8 cellular contexts compared by ENCODE assay signal in genomic region chr1:41362357-41362721, GRCh38. TPM values are rescaled to one million over a fixed set of nuclear protein-coding genes. Genes with fewer than 3 reads are reported as not detected.
DNase-seq lines count a peak whose midpoint lies in the region; ATAC-seq and TF ChIP-seq lines count a peak whose summit lies in the region.

No MANE protein-coding gene starts in this region.

- TF ChIP-seq CTCF in transverse colon (IDR thresholded peaks at IDR 0.05), result no peak

- no peak overlapping the region for H3K9ac ChIP-seq in muscle layer of colon (ENCODE audit: low read length)

- no peak for TF ChIP-seq EP300 in transverse colon (IDR thresholded peaks at IDR 0.05; ENCODE audit: low read depth)

- H3K36me3 Mint-ChIP-seq in activated naive CD8-positive, alpha-beta T cell, result no peaks in the 10 kb centered on the region
- no peaks in the 10 kb centered on the region for H3K36me3 Mint-ChIP-seq in activated naive CD8-positive, alpha-beta T cell treated with anti-CD3 and anti-CD28 coated beads, Interleukin-2, amount 50 U/mL, for 24 hours (ENCODE audit: low read depth)
- no peaks in the 10 kb centered on the region for H3K36me3 Mint-ChIP-seq in activated naive CD8-positive, alpha-beta T cell treated with anti-CD3 and anti-CD28 coated beads, Interleukin-2, amount 10 ng/mL, durations not matched to agents 7 days and 5 days

- no peak for DNase-seq in activated naive CD8-positive, alpha-beta T cell treated with anti-CD3 and anti-CD28 coated beads, Interleukin-2, amount 50 U/mL, for 24 hours
- DNase-seq in activated naive CD8-positive, alpha-beta T cell treated with anti-CD3 and anti-CD28 coated beads, Interleukin-2, amount 10 ng/mL, durations not matched to agents 7 days and 5 days, result no peak
- DNase-seq in transverse colon (no peak), RPMI8226 (no peak)

- H3K27me3 ChIP-seq in muscle layer of colon (ENCODE audit: control insufficient read depth in 1 of 2, insufficient read depth in 2 of 2, low read length in 2 of 2) (peaks cover 0 to 5% of the 10 kb centered on the region in 2 donors), transverse colon (peaks cover 36% of the 10 kb centered on the region)

- ATAC-seq in activated naive CD8-positive, alpha-beta T cell treated with anti-CD3 and anti-CD28 coated beads, Interleukin-2, amount 50 U/mL, for 24 hours, result no peak
- no peak for ATAC-seq in activated naive CD8-positive, alpha-beta T cell treated with anti-CD3 and anti-CD28 coated beads, Interleukin-2, amount 10 ng/mL, durations not matched to agents 7 days and 5 days (ENCODE audit: low read depth)
- ATAC-seq in HG02678 (IDR thresholded peaks at IDR 0.05; ENCODE audit: unreplicated experiment) (no peak), GM19035 (IDR thresholded peaks at IDR 0.05; ENCODE audit: unreplicated experiment) (no peak)

- no peaks in the 10 kb centered on the region for H3K9me3 Mint-ChIP-seq in activated naive CD8-positive, alpha-beta T cell (ENCODE audit: low read depth)
- H3K9me3 Mint-ChIP-seq in activated naive CD8-positive, alpha-beta T cell treated with anti-CD3 and anti-CD28 coated beads, Interleukin-2, amount 50 U/mL, for 24 hours, result no peaks in the 10 kb centered on the region
- H3K9me3 Mint-ChIP-seq in activated naive CD8-positive, alpha-beta T cell treated with anti-CD3 and anti-CD28 coated beads, Interleukin-2, amount 10 ng/mL, durations not matched to agents 7 days and 5 days, result no peaks in the 10 kb centered on the region

- H3K4me3 ChIP-seq in muscle layer of colon (ENCODE audit: low read depth in 1 of 2, low read length in 2 of 2) (peak overlapping the region; percentile 47 to 59), transverse colon (peak overlapping the region in 3 of 4 donors; percentile 40 to 67 (median 64))

- peak overlapping the region; percentile 64 for H3K4me3 Mint-ChIP-seq in activated naive CD8-positive, alpha-beta T cell
- no peak overlapping the region for H3K4me3 Mint-ChIP-seq in activated naive CD8-positive, alpha-beta T cell treated with anti-CD3 and anti-CD28 coated beads, Interleukin-2, amount 50 U/mL, for 24 hours
- H3K4me3 Mint-ChIP-seq in activated naive CD8-positive, alpha-beta T cell treated with anti-CD3 and anti-CD28 coated beads, Interleukin-2, amount 10 ng/mL, durations not matched to agents 7 days and 5 days, result peak overlapping the region; percentile 47

- H3K4me1 ChIP-seq in muscle layer of colon (ENCODE audit: insufficient read depth, low read length) (peaks cover 65% of the 10 kb centered on the region), transverse colon (peaks cover 35 to 65% (median 56%) of the 10 kb centered on the region in 4 donors)

- H3K36me3 ChIP-seq in muscle layer of colon (ENCODE audit: insufficient read depth, low read length) (no peaks in the 10 kb centered on the region), transverse colon (no peaks in the 10 kb centered on the region)

- WGBS in transverse colon (ENCODE audit: low coverage in 1 of 2), 2 donors, result 21% methylated on average over 9 of the region's 20 CpGs; no CpG with 5 or more reads in 1 of the 2 donors

- intact Hi-C loops in transverse colon (cut with DNase I; ENCODE audit: low total_unique reads), result no loop called here

- H3K9me3 ChIP-seq in muscle layer of colon (ENCODE audit: low read length), result no peaks in the 10 kb centered on the region
- no peaks in the 10 kb centered on the region for H3K9me3 ChIP-seq in transverse colon

- H3K27ac ChIP-seq in muscle layer of colon (ENCODE audit: low read depth, low read length), result peak overlapping the region; percentile 8
- no peak overlapping the region for H3K27ac ChIP-seq in transverse colon

- H3K27me3 Mint-ChIP-seq in activated naive CD8-positive, alpha-beta T cell, result peaks cover 6% of the 10 kb centered on the region
- peaks cover 40% of the 10 kb centered on the region for H3K27me3 Mint-ChIP-seq in activated naive CD8-positive, alpha-beta T cell treated with anti-CD3 and anti-CD28 coated beads, Interleukin-2, amount 50 U/mL, for 24 hours
- H3K27me3 Mint-ChIP-seq in activated naive CD8-positive, alpha-beta T cell treated with anti-CD3 and anti-CD28 coated beads, Interleukin-2, amount 10 ng/mL, durations not matched to agents 7 days and 5 days, result peaks cover 50% of the 10 kb centered on the region

- TF ChIP-seq POLR2A in transverse colon (IDR thresholded peaks at IDR 0.05), result no peak

- POLR2A ChIA-PET in activated naive CD8-positive, alpha-beta T cell treated with anti-CD3 and anti-CD28 coated beads, Interleukin-2, amount 10 ng/mL, durations not matched to agents 7 days and 5 days (lab: Charles Lee), result interaction anchor here (2.4 kb wide), 1 partner anchor 8 kb away, joined by 7 read pairs; no protein-coding TSS in a partner anchor

- in situ Hi-C loops in transverse colon (cut with MboI; ENCODE audit: low pct_ligation_motif_present in 1 of 4, low pct_unique_long_range_greater_than_20kb in 1 of 4, low sequenced_read_pairs in 3 of 4), result no loop called here

- peaks cover 24% of the 10 kb centered on the region for H3K4me1 Mint-ChIP-seq in activated naive CD8-positive, alpha-beta T cell (ENCODE audit: low read depth)
- peaks cover 15% of the 10 kb centered on the region for H3K4me1 Mint-ChIP-seq in activated naive CD8-positive, alpha-beta T cell treated with anti-CD3 and anti-CD28 coated beads, Interleukin-2, amount 50 U/mL, for 24 hours
- H3K4me1 Mint-ChIP-seq in activated naive CD8-positive, alpha-beta T cell treated with anti-CD3 and anti-CD28 coated beads, Interleukin-2, amount 10 ng/mL, durations not matched to agents 7 days and 5 days, result peaks cover 2% of the 10 kb centered on the region

- H3K27ac Mint-ChIP-seq in activated naive CD8-positive, alpha-beta T cell, result no peak overlapping the region
- no peak overlapping the region for H3K27ac Mint-ChIP-seq in activated naive CD8-positive, alpha-beta T cell treated with anti-CD3 and anti-CD28 coated beads, Interleukin-2, amount 50 U/mL, for 24 hours
- no peak overlapping the region for H3K27ac Mint-ChIP-seq in activated naive CD8-positive, alpha-beta T cell treated with anti-CD3 and anti-CD28 coated beads, Interleukin-2, amount 10 ng/mL, durations not matched to agents 7 days and 5 days

RNA-seq across cellular contexts. Expression of gene FOXO6, which starts 1.1 kb away (rescaled TPM):
- total RNA-seq in activated naive CD8-positive, alpha-beta T cell treated with anti-CD3 and anti-CD28 coated beads, Interleukin-2, amount 10 ng/mL, durations not matched to agents 7 days and 5 days, result not detected
- total RNA-seq in transverse colon, result 1 to 10 TPM in 1 of 4 donors, under 1 TPM in 1, not detected in 2; 0.14 to 4.1 TPM
